1 cellular context compared by ENCODE assay signal in the genomic region with DNA sequence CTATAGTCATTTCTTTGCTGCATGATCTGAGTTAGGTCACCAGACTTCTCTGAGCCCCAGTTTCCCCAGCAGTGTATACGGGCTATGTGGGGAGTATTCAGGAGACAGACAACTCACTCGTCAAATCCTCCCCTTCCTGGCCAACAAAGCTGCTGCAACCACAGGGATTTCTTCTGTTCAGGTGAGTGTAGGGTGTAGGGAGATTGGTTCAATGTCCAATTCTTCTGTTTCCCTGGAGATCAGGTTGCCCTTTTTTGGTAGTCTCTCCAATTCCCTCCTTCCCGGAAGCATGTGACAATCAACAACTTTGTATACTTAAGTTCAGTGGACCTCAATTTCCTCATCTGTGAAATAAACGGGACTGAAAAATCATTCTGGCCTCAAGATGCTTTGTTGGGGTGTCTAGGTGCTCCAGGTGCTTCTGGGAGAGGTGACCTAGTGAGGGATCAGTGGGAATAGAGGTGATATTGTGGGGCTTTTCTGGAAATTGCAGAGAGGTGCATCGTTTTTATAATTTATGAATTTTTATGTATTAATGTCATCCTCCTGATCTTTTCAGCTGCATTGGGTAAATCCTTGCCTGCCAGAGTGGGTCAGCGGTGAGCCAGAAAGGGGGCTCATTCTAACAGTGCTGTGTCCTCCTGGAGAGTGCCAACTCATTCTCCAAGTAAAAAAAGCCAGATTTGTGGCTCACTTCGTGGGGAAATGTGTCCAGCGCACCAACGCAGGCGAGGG.
TF ChIP-seq lines count a peak whose summit lies in the region.

No MANE protein-coding gene starts in this region.

TF ChIP-seq in HepG2, 621 proteins besides CTCF, POLR2A, EP300 and RAD21 (continued from another document and continues in another):
- TF ChIP-seq, protein P1, sequence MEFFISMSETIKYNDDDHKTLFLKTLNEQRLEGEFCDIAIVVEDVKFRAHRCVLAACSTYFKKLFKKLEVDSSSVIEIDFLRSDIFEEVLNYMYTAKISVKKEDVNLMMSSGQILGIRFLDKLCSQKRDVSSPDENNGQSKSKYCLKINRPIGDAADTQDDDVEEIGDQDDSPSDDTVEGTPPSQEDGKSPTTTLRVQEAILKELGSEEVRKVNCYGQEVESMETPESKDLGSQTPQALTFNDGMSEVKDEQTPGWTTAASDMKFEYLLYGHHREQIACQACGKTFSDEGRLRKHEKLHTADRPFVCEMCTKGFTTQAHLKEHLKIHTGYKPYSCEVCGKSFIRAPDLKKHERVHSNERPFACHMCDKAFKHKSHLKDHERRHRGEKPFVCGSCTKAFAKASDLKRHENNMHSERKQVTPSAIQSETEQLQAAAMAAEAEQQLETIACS (CRISPR knock-in tag; IDR thresholded peaks at IDR 0.05), result no peak
- TF ChIP-seq SRY (CRISPR knock-in tag; IDR thresholded peaks at IDR 0.05) (no peak), ZNF530 (CRISPR knock-in tag; IDR thresholded peaks at IDR 0.05; ENCODE audit: low read depth) (no peak), ZNF44 (CRISPR knock-in tag; IDR thresholded peaks at IDR 0.05) (peak; percentile 76; the same call in 1 of the 2 replicates), KLF16 (CRISPR knock-in tag; IDR thresholded peaks at IDR 0.05) (peak in 1 of 2 experiments; percentile 19; a peak in 1 of 4 replicates), RBM22 (optimal IDR thresholded peaks at IDR 0.05; ENCODE audit: low read length) (peak; percentile 79), ZNF703 (CRISPR knock-in tag; IDR thresholded peaks at IDR 0.05; ENCODE audit: borderline replicate concordance) (no peak), FIP1L1 (IDR thresholded peaks at IDR 0.05; ENCODE audit: borderline replicate concordance, insufficient read depth, low read depth, low read length) (no peak), MYC (CRISPR knock-in tag; IDR thresholded peaks at IDR 0.05; ENCODE audit: borderline replicate concordance) (no peak), HNRNPLL (IDR thresholded peaks at IDR 0.05; ENCODE audit: low read depth, low read length, poor library complexity, severe bottlenecking) (no peak), ZSCAN12 (CRISPR knock-in tag; IDR thresholded peaks at IDR 0.05) (no peak), ARID2 (CRISPR knock-in tag; IDR thresholded peaks at IDR 0.05; ENCODE audit: borderline replicate concordance) (no peak), ISX (CRISPR knock-in tag; conservative IDR thresholded peaks at IDR 0.05) (no peak), NFKB2 (CRISPR knock-in tag; IDR thresholded peaks at IDR 0.05; ENCODE audit: borderline replicate concordance) (no peak), CC2D1A (CRISPR knock-in tag; IDR thresholded peaks at IDR 0.05) (no peak), EEA1 (CRISPR knock-in tag; IDR thresholded peaks at IDR 0.05; ENCODE audit: borderline replicate concordance) (no peak), ATAD3A (CRISPR knock-in tag; IDR thresholded peaks at IDR 0.05) (no peak), SP5 (CRISPR knock-in tag; IDR thresholded peaks at IDR 0.05; ENCODE audit: borderline replicate concordance, low read depth) (0 out of 2 replicates have a peak, but pooled peaks have one; percentile 32), JDP2 (CRISPR knock-in tag; IDR thresholded peaks at IDR 0.05; ENCODE audit: borderline replicate concordance) (no peak), KMT2B (CRISPR knock-in tag; IDR thresholded peaks at IDR 0.05) (0 out of 2 replicates have a peak, but pooled peaks have one; percentile 12), DNMT1 (CRISPR knock-in tag; IDR thresholded peaks at IDR 0.05) (no peak)
- TF ChIP-seq, protein P2, sequence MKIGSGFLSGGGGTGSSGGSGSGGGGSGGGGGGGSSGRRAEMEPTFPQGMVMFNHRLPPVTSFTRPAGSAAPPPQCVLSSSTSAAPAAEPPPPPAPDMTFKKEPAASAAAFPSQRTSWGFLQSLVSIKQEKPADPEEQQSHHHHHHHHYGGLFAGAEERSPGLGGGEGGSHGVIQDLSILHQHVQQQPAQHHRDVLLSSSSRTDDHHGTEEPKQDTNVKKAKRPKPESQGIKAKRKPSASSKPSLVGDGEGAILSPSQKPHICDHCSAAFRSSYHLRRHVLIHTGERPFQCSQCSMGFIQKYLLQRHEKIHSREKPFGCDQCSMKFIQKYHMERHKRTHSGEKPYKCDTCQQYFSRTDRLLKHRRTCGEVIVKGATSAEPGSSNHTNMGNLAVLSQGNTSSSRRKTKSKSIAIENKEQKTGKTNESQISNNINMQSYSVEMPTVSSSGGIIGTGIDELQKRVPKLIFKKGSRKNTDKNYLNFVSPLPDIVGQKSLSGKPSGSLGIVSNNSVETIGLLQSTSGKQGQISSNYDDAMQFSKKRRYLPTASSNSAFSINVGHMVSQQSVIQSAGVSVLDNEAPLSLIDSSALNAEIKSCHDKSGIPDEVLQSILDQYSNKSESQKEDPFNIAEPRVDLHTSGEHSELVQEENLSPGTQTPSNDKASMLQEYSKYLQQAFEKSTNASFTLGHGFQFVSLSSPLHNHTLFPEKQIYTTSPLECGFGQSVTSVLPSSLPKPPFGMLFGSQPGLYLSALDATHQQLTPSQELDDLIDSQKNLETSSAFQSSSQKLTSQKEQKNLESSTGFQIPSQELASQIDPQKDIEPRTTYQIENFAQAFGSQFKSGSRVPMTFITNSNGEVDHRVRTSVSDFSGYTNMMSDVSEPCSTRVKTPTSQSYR (CRISPR knock-in tag; IDR thresholded peaks at IDR 0.05; ENCODE audit: borderline replicate concordance), result no peak
- TF ChIP-seq, protein P3, sequence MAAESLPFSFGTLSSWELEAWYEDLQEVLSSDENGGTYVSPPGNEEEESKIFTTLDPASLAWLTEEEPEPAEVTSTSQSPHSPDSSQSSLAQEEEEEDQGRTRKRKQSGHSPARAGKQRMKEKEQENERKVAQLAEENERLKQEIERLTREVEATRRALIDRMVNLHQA (CRISPR knock-in tag; IDR thresholded peaks at IDR 0.05), result no peak
- TF ChIP-seq, protein P4, sequence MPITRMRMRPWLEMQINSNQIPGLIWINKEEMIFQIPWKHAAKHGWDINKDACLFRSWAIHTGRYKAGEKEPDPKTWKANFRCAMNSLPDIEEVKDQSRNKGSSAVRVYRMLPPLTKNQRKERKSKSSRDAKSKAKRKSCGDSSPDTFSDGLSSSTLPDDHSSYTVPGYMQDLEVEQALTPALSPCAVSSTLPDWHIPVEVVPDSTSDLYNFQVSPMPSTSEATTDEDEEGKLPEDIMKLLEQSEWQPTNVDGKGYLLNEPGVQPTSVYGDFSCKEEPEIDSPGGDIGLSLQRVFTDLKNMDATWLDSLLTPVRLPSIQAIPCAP (CRISPR knock-in tag; IDR thresholded peaks at IDR 0.05; ENCODE audit: low read depth), result no peak
- TF ChIP-seq, protein P5, sequence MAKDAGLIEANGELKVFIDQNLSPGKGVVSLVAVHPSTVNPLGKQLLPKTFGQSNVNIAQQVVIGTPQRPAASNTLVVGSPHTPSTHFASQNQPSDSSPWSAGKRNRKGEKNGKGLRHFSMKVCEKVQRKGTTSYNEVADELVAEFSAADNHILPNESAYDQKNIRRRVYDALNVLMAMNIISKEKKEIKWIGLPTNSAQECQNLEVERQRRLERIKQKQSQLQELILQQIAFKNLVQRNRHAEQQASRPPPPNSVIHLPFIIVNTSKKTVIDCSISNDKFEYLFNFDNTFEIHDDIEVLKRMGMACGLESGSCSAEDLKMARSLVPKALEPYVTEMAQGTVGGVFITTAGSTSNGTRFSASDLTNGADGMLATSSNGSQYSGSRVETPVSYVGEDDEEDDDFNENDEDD (CRISPR knock-in tag; IDR thresholded peaks at IDR 0.05; ENCODE audit: borderline replicate concordance), result peak; percentile 94
- TF ChIP-seq, protein P6, sequence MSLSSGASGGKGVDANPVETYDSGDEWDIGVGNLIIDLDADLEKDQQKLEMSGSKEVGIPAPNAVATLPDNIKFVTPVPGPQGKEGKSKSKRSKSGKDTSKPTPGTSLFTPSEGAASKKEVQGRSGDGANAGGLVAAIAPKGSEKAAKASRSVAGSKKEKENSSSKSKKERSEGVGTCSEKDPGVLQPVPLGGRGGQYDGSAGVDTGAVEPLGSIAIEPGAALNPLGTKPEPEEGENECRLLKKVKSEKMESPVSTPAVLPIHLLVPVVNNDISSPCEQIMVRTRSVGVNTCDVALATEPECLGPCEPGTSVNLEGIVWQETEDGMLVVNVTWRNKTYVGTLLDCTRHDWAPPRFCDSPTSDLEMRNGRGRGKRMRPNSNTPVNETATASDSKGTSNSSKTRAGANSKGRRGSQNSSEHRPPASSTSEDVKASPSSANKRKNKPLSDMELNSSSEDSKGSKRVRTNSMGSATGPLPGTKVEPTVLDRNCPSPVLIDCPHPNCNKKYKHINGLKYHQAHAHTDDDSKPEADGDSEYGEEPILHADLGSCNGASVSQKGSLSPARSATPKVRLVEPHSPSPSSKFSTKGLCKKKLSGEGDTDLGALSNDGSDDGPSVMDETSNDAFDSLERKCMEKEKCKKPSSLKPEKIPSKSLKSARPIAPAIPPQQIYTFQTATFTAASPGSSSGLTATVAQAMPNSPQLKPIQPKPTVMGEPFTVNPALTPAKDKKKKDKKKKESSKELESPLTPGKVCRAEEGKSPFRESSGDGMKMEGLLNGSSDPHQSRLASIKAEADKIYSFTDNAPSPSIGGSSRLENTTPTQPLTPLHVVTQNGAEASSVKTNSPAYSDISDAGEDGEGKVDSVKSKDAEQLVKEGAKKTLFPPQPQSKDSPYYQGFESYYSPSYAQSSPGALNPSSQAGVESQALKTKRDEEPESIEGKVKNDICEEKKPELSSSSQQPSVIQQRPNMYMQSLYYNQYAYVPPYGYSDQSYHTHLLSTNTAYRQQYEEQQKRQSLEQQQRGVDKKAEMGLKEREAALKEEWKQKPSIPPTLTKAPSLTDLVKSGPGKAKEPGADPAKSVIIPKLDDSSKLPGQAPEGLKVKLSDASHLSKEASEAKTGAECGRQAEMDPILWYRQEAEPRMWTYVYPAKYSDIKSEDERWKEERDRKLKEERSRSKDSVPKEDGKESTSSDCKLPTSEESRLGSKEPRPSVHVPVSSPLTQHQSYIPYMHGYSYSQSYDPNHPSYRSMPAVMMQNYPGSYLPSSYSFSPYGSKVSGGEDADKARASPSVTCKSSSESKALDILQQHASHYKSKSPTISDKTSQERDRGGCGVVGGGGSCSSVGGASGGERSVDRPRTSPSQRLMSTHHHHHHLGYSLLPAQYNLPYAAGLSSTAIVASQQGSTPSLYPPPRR (CRISPR knock-in tag; IDR thresholded peaks at IDR 0.05; ENCODE audit: borderline replicate concordance), result no peak; the same call in 1 of the 2 replicates
- TF ChIP-seq, protein P7, sequence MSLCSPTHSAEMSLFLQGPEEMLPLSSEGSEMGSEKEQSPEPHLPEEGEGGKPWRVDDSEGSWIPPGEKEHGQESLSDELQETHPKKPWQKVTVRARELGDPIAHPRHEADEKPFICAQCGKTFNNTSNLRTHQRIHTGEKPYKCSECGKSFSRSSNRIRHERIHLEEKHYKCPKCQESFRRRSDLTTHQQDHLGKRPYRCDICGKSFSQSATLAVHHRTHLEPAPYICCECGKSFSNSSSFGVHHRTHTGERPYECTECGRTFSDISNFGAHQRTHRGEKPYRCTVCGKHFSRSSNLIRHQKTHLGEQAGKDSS (CRISPR knock-in tag; IDR thresholded peaks at IDR 0.05; ENCODE audit: borderline replicate concordance, low read depth), result no peak
- TF ChIP-seq, protein P8, sequence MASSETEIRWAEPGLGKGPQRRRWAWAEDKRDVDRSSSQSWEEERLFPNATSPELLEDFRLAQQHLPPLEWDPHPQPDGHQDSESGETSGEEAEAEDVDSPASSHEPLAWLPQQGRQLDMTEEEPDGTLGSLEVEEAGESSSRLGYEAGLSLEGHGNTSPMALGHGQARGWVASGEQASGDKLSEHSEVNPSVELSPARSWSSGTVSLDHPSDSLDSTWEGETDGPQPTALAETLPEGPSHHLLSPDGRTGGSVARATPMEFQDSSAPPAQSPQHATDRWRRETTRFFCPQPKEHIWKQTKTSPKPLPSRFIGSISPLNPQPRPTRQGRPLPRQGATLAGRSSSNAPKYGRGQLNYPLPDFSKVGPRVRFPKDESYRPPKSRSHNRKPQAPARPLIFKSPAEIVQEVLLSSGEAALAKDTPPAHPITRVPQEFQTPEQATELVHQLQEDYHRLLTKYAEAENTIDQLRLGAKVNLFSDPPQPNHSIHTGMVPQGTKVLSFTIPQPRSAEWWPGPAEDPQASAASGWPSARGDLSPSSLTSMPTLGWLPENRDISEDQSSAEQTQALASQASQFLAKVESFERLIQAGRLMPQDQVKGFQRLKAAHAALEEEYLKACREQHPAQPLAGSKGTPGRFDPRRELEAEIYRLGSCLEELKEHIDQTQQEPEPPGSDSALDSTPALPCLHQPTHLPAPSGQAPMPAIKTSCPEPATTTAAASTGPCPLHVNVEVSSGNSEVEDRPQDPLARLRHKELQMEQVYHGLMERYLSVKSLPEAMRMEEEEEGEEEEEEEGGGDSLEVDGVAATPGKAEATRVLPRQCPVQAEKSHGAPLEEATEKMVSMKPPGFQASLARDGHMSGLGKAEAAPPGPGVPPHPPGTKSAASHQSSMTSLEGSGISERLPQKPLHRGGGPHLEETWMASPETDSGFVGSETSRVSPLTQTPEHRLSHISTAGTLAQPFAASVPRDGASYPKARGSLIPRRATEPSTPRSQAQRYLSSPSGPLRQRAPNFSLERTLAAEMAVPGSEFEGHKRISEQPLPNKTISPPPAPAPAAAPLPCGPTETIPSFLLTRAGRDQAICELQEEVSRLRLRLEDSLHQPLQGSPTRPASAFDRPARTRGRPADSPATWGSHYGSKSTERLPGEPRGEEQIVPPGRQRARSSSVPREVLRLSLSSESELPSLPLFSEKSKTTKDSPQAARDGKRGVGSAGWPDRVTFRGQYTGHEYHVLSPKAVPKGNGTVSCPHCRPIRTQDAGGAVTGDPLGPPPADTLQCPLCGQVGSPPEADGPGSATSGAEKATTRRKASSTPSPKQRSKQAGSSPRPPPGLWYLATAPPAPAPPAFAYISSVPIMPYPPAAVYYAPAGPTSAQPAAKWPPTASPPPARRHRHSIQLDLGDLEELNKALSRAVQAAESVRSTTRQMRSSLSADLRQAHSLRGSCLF (CRISPR knock-in tag; IDR thresholded peaks at IDR 0.05; ENCODE audit: borderline replicate concordance), result no peak
- TF ChIP-seq, protein P9, sequence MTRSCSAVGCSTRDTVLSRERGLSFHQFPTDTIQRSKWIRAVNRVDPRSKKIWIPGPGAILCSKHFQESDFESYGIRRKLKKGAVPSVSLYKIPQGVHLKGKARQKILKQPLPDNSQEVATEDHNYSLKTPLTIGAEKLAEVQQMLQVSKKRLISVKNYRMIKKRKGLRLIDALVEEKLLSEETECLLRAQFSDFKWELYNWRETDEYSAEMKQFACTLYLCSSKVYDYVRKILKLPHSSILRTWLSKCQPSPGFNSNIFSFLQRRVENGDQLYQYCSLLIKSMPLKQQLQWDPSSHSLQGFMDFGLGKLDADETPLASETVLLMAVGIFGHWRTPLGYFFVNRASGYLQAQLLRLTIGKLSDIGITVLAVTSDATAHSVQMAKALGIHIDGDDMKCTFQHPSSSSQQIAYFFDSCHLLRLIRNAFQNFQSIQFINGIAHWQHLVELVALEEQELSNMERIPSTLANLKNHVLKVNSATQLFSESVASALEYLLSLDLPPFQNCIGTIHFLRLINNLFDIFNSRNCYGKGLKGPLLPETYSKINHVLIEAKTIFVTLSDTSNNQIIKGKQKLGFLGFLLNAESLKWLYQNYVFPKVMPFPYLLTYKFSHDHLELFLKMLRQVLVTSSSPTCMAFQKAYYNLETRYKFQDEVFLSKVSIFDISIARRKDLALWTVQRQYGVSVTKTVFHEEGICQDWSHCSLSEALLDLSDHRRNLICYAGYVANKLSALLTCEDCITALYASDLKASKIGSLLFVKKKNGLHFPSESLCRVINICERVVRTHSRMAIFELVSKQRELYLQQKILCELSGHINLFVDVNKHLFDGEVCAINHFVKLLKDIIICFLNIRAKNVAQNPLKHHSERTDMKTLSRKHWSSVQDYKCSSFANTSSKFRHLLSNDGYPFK (CRISPR knock-in tag; IDR thresholded peaks at IDR 0.05; ENCODE audit: borderline replicate concordance), result no peak
- TF ChIP-seq, protein P10, sequence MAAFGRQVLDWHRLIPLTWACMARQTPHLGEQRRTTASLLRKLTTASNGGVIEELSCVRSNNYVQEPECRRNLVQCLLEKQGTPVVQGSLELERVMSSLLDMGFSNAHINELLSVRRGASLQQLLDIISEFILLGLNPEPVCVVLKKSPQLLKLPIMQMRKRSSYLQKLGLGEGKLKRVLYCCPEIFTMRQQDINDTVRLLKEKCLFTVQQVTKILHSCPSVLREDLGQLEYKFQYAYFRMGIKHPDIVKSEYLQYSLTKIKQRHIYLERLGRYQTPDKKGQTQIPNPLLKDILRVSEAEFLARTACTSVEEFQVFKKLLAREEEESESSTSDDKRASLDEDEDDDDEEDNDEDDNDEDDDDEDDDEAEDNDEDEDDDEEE (CRISPR knock-in tag; IDR thresholded peaks at IDR 0.05), result no peak
